ENCODE assay signal across 8 cellular contexts in the genomic region with DNA sequence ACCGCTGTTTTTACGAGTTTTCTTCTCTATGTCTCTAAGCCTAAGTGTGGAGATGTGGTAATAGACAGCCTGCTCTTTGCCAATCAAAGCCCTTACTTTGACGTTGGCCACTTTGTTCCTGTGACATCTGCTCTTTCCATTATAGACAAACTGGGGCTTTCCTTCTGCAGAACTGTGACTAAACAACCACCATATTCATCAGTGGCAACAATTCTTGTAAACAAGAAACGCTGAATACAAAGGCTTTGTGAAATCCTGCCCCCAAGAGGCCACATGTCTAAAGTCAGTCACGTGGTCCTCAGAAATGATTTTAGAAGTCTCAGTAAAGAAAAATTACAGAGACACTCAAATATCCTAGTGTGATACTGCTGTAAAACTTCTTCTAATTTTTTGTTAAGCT. TPM values are rescaled to one million over a fixed set of nuclear protein-coding genes. Genes with fewer than 3 reads are reported as not detected.
DNase-seq lines count a peak whose midpoint lies in the region; FAIRE-seq and TF ChIP-seq lines count a peak whose summit lies in the region.

No MANE protein-coding gene starts in this region.

- peak; percentile 85 for DNase-seq in A172 (ENCODE audit: low spot score)
- DNase-seq in EH (ENCODE audit: low read depth): peak; percentile 76
- no peak for DNase-seq in H54 (ENCODE audit: insufficient read length, low spot score)
- peak; percentile 45 for DNase-seq in MV-4-11 (lab: John Stamatoyannopoulos, UW)
- DNase-seq in activated CD4-positive, alpha-beta T cell treated with anti-CD3 and anti-CD28 coated beads, Interleukin-2, amount 50 U/mL, for 48 hours: peak; percentile 11 to 31
- peak; percentile 57 for DNase-seq in germinal center (ENCODE audit: low spot score)
- DNase-seq in sigmoid colon: no peak
- no peak for DNase-seq in HuH-7.5 (ENCODE audit: low spot score)

- no peaks in the 10 kb centered on the region for H3K9me3 ChIP-seq in sigmoid colon

- peaks cover 0 to 58% (median 37%) of the 10 kb centered on the region in 4 donors for H3K4me1 ChIP-seq in sigmoid colon

- H3K27me3 ChIP-seq in sigmoid colon: no peaks in the 10 kb centered on the region

- TF ChIP-seq CTCF in sigmoid colon (IDR thresholded peaks at IDR 0.05): peak; percentile 7 to 33 (median 21)

- intact Hi-C loops in sigmoid colon (cut with DNase I): no loop called here

- 9 to 30% methylated on average over 5 of the region's 5 CpGs for WGBS in sigmoid colon, 2 donors

- peak overlapping the region; percentile 12 to 64 (median 48) for H3K27ac ChIP-seq in sigmoid colon

- H3K36me3 ChIP-seq in sigmoid colon: no peaks in the 10 kb centered on the region

- peak; percentile 23 for FAIRE-seq in H54 (lab: Jason Lieb, UNC)

- no peak for TF ChIP-seq EP300 in sigmoid colon (IDR thresholded peaks at IDR 0.05)

- TF ChIP-seq POLR2A in H54 (IDR thresholded peaks at IDR 0.05; ENCODE audit: low read depth, low read length) (no peak), sigmoid colon (IDR thresholded peaks at IDR 0.05) (no peak)

- H3K4me3 ChIP-seq in sigmoid colon: no peak overlapping the region

RNA-seq across cellular contexts. Expression of a gene that starts 59.6 kb away (rescaled TPM):
- total RNA-seq in A172 (2014; rRNA removed; shearing (Covaris generic)): 201 and 225 TPM in 2 replicates
- 100 to 1,000 TPM; 189 to 242 (median 234) TPM for total RNA-seq in sigmoid colon
- 100 to 1,000 TPM in 2 of 3 donors, 10 to 100 TPM in 1; 75.3 to 159 (median 134) TPM for polyA plus RNA-seq in sigmoid colon

Comparison
In these comparisons a context has a peak if more than half of its experiments do, and no peak if none do; other contexts are left out.
1. DNase-seq: peak in A172 (single experiment), EH (single experiment), MV-4-11 (single experiment), activated CD4-positive, alpha-beta T cell treated with anti-CD3 and anti-CD28 coated beads, Interleukin-2, amount 50 U/mL, for 48 hours (2 of 2) and germinal center (single experiment); none in H54 (single experiment), sigmoid colon (single experiment) and HuH-7.5 (single experiment).